Comparison of ENCODE assay signal across 8 cellular contexts in genomic region chr3:196317702-196318467, GRCh38. TPM values are rescaled to one million over a fixed set of nuclear protein-coding genes. Genes with fewer than 3 reads are reported as not detected.
DNase-seq lines count a peak whose midpoint lies in the region; ATAC-seq and TF ChIP-seq lines count a peak whose summit lies in the region.

TSS of gene DYNLT2B (minus strand) at chr3:196318240. CDS start at chr3:196318152, 88 bp downstream.

- TF ChIP-seq POLR2A in GM19099 (IDR thresholded peaks at IDR 0.05; ENCODE audit: extremely low read depth, insufficient read length, low read depth), result peak; percentile 91

- CTCF ChIA-PET in activated CD4-positive, alpha-beta T cell treated with anti-CD3 and anti-CD28 coated beads for 36 hours (lab: Charles Lee), result interaction anchor here (0.6 to 1.2 kb wide), 6 partner anchors 44 to 244 kb away, joined by 3 to 5 read pairs (median 4); partner anchors contain the start of gene UBXN7

- H3K4me1 Mint-ChIP-seq in activated CD4-positive, alpha-beta T cell treated with anti-CD3 and anti-CD28 coated beads for 36 hours, result peaks cover 12% of the 10 kb centered on the region

- H3K27ac ChIP-seq in cingulate gyrus (ENCODE audit: low read depth, low read length), result peak within 1 kb of the TSS; percentile 87

- POLR2A ChIA-PET in activated CD4-positive, alpha-beta T cell treated with anti-CD3 and anti-CD28 coated beads for 36 hours (lab: Charles Lee), result interaction anchor here (1.0 to 1.3 kb wide), 3 partner anchors 183 to 211 kb away, joined by 3 to 4 read pairs (median 4); no protein-coding TSS in a partner anchor

- no peaks in the 10 kb centered on the region for H3K9me3 Mint-ChIP-seq in activated CD4-positive, alpha-beta T cell treated with anti-CD3 and anti-CD28 coated beads for 36 hours (ENCODE audit: low read depth)

- intact Hi-C loops in activated CD4-positive, alpha-beta T cell treated with anti-CD3 and anti-CD28 coated beads for 36 hours (cut with DNase I, micrococcal nuclease), result loop anchor here (1.0 to 5.0 kb wide), 11 partner anchors 31 to 411 kb away; partner anchors contain the start of genes UBXN7 (in 2 of the 2), FBXO45 (in 1 of the 2), PCYT1A (in 1 of the 2) and RNF168 (in 1 of the 2)

- no peaks in the 10 kb centered on the region for H3K36me3 Mint-ChIP-seq in activated CD4-positive, alpha-beta T cell treated with anti-CD3 and anti-CD28 coated beads for 36 hours (ENCODE audit: low read depth)

- H3K27me3 Mint-ChIP-seq in activated CD4-positive, alpha-beta T cell treated with anti-CD3 and anti-CD28 coated beads for 36 hours, result no peaks in the 10 kb centered on the region

- peak; percentile 58 for ATAC-seq in HG03378 (IDR thresholded peaks at IDR 0.05; ENCODE audit: unreplicated experiment)
- peak; percentile 92 for ATAC-seq in activated CD4-positive, alpha-beta T cell treated with anti-CD3 and anti-CD28 coated beads for 36 hours

- H3K27ac Mint-ChIP-seq in activated CD4-positive, alpha-beta T cell treated with anti-CD3 and anti-CD28 coated beads for 36 hours, result peak within 1 kb of the TSS; percentile 95

- DNase-seq in Ammon's horn (ENCODE audit: low spot score) (peak; percentile 93), NCI-H510A (lab: John Stamatoyannopoulos, UW) (peak; percentile 75), left kidney (ENCODE audit: low read depth, low spot score) (peak; percentile 98)
- peak; percentile 93 for DNase-seq in activated CD4-positive, alpha-beta T cell treated with anti-CD3 and anti-CD28 coated beads for 36 hours
- peak; percentile 86 for DNase-seq in stimulated activated CD4-positive, alpha-beta T cell treated with anti-CD3 and anti-CD28 coated beads, Interleukin-1b, Interleukin-23, amount 100 ng/mL, for 48 hours

- peak within 1 kb of the TSS; percentile 91 for H3K4me3 Mint-ChIP-seq in activated CD4-positive, alpha-beta T cell treated with anti-CD3 and anti-CD28 coated beads for 36 hours

RNA-seq across cellular contexts. Expression of gene DYNLT2B, which starts in this region (rescaled TPM):
- 10 to 100 TPM in 1 of 2 experiments, 1 to 10 TPM in 1; 7.3 to 16.3 TPM for total RNA-seq in activated CD4-positive, alpha-beta T cell treated with anti-CD3 and anti-CD28 coated beads for 36 hours

Comparison
In these comparisons a context has a peak if more than half of its experiments do, and no peak if none do; other contexts are left out.
1. Peak in every context shown above with its lines: DNase-seq, ATAC-seq and H3K27ac ChIP-seq.